In genomic region chr3:40911928-40912327, GRCh38 we compare ENCODE assay signal across 19 cellular contexts.
DNase-seq lines count a peak whose midpoint lies in the region; ATAC-seq, FAIRE-seq and TF ChIP-seq lines count a peak whose summit lies in the region.
"Had no signal": no experiment of that assay in that cellular context is flagged by ENCODE, and none has a peak within 500 bp of the region (broad histone marks: within the 10 kb centered on the region; RNA-seq: fewer than 3 reads in every experiment).

No MANE protein-coding gene starts in this region.

- H3K4me1 Mint-ChIP-seq in T-helper 17 cell = no peaks in the 10 kb centered on the region
- H3K4me1 Mint-ChIP-seq: activated CD4-positive, alpha-beta memory T cell treated with anti-CD3 and anti-CD28 coated beads, Interleukin-2, amount 10 ng/mL, durations not matched to agents 7 days and 5 days; immature natural killer cell had no signal

- no peak for TF ChIP-seq CTCF in HepG2 (CRISPR knock-in tag; IDR thresholded peaks at IDR 0.05)

- peak overlapping the region; percentile 56 for H3K4me2 ChIP-seq in HepG2 (ENCODE audit: low read depth, low read length)
- H3K4me2 ChIP-seq: smooth muscle cell had no signal

- H3K27me3 ChIP-seq in HepG2 (ENCODE audit: control insufficient read depth in 1 of 2, insufficient read depth in 2 of 2, low read length in 2 of 2) = no peaks in the 10 kb centered on the region

- TF ChIP-seq RAD21 in HepG2 (CRISPR knock-in tag; IDR thresholded peaks at IDR 0.05) = no peak

- ATAC-seq in GM18867 (IDR thresholded peaks at IDR 0.05; ENCODE audit: unreplicated experiment) (peak; percentile 59), GM21786 (IDR thresholded peaks at IDR 0.05; ENCODE audit: unreplicated experiment) (peak; percentile 65), HG03521 (IDR thresholded peaks at IDR 0.05; ENCODE audit: unreplicated experiment) (peak; percentile 64), HepG2 (peak; percentile 87), T-helper 17 cell (no peak), GM21515 (IDR thresholded peaks at IDR 0.05; ENCODE audit: unreplicated experiment) (no peak)
- ATAC-seq: PC-3 had no signal

- peak overlapping the region in 1 of 3 experiments; percentile 9; a peak in 2 of 6 replicates for H3K4me3 ChIP-seq in HepG2 (replicated peaks in 1 of 3; ENCODE audit: insufficient read depth in 1 of 3, low read depth in 2 of 3, low read length in 3 of 3)
- H3K4me3 ChIP-seq: SK-N-MC, smooth muscle cell had no signal

- H2AFZ ChIP-seq in HepG2 (ENCODE audit: low read length) = no peak overlapping the region

- WGBS in HepG2 (ENCODE audit: low lambda C conversion rate) = 0% methylated on average over 1 of the region's 1 CpG

- peaks cover 2% of the 10 kb centered on the region for H3K36me3 Mint-ChIP-seq in T-helper 17 cell (ENCODE audit: low read depth)
- H3K36me3 Mint-ChIP-seq: immature natural killer cell had no signal

- CTCF ChIA-PET in HepG2 (lab: Yijun Ruan, JAX; ENCODE audit: low intra/inter-chr PET ratio, low total read pairs) = no interaction called here

- H3K9ac ChIP-seq in HepG2 (ENCODE audit: insufficient read depth, low read depth, low read length) = no peak overlapping the region

- TF ChIP-seq POLR2A in HepG2 (IDR thresholded peaks at IDR 0.05; ENCODE audit: insufficient read depth in 1 of 2, low read depth in 2 of 2, low read length in 2 of 2) = no peak

- H3K27me3 Mint-ChIP-seq in T-helper 17 cell = peaks cover 18% of the 10 kb centered on the region

- H3K4me3 Mint-ChIP-seq in T-helper 17 cell = no peak overlapping the region
- H3K4me3 Mint-ChIP-seq: activated CD4-positive, alpha-beta memory T cell treated with anti-CD3 and anti-CD28 coated beads, Interleukin-2, amount 10 ng/mL, durations not matched to agents 7 days and 5 days; activated T-helper 1 cell treated with anti-CD3 and anti-CD28 coated beads, Interleukin-12 subunit alpha, Interleukin-12 subunit beta, Interleukin-2, Interleukin-4 antibody, amounts not matched to agents 30 ng/mL and 10 ng/mL and 1 ng/mL, durations not matched to agents 14 hours and 24 hours and 36 hours; immature natural killer cell had no signal

- H3K79me2 ChIP-seq in HepG2 (ENCODE audit: insufficient read depth, low read length) = no peaks in the 10 kb centered on the region

- BruUV-seq in HepG2 (replicated peaks; lab: Mats Ljungman, UMichigan) = no TSS peak

- DNase-seq in HepG2 (ENCODE audit: low spot score) = peak; percentile 87
- no peak for DNase-seq in cardiac septum (ENCODE audit: low spot score)
- DNase-seq in nucleus accumbens (lab: John Stamatoyannopoulos, UW) = no peak
- DNase-seq in T-helper 17 cell = no peak
- DNase-seq: activated CD4-positive, alpha-beta memory T cell treated with anti-CD3 and anti-CD28 coated beads, Interleukin-2, amount 10 ng/mL, durations not matched to agents 7 days and 5 days; foreskin melanocyte; immature natural killer cell; NCI-H524; occipital lobe; PC-3; stimulated activated naive CD4-positive, alpha-beta T cell had no signal

- H3K4me1 ChIP-seq in HepG2 (ENCODE audit: insufficient read depth, low read length) = peaks cover 64% of the 10 kb centered on the region

- in situ Hi-C loops in HepG2 (cut with HindIII; ENCODE audit: extremely low pct_ligation_motif_present, low pct_unique_long_range_greater_than_20kb) = no loop called here

- FAIRE-seq in HepG2 (lab: Jason Lieb, UNC) = peak; percentile 63
- FAIRE-seq: endometrium had no signal

- H3K36me3 ChIP-seq in HepG2 (replicated peaks in 1 of 2; ENCODE audit: control insufficient read depth in 1 of 2, insufficient read depth in 2 of 2, low read length in 2 of 2) = no peaks in the 10 kb centered on the region

- H3K9me3 ChIP-seq in HepG2 (ENCODE audit: low read length) (no peaks in the 10 kb centered on the region), T-helper 17 cell (ENCODE audit: control insufficient read depth, low read length, poor library complexity, severe bottlenecking) (no peaks in the 10 kb centered on the region)

- POLR2A ChIA-PET in HepG2 (lab: Yijun Ruan, JAX) = interaction anchor here (1.2 kb wide), 1 partner anchor 287 kb away, joined by 4 read pairs; no protein-coding TSS in a partner anchor

- no peak overlapping the region for H3K27ac Mint-ChIP-seq in T-helper 17 cell
- H3K27ac Mint-ChIP-seq: activated CD4-positive, alpha-beta memory T cell treated with anti-CD3 and anti-CD28 coated beads, Interleukin-2, amount 10 ng/mL, durations not matched to agents 7 days and 5 days; activated T-helper 1 cell treated with anti-CD3 and anti-CD28 coated beads, Interleukin-12 subunit alpha, Interleukin-12 subunit beta, Interleukin-2, Interleukin-4 antibody, amounts not matched to agents 30 ng/mL and 10 ng/mL and 1 ng/mL, durations not matched to agents 14 hours and 24 hours and 36 hours; immature natural killer cell had no signal

- H4K20me1 ChIP-seq in HepG2 (ENCODE audit: insufficient read depth, low read length) = no peaks in the 10 kb centered on the region

- peak overlapping the region; percentile 63 for H3K27ac ChIP-seq in HepG2 (ENCODE audit: extremely low read length, insufficient read depth, low read length)
- H3K27ac ChIP-seq: SK-N-MC had no signal

- peak in 1 of 2 experiments; percentile 75; a peak in 2 of 4 replicates for TF ChIP-seq EP300 in HepG2 (IDR thresholded peaks at IDR 0.05; ENCODE audit: low read depth in 2 of 2, low read length in 2 of 2)
- no peak for TF ChIP-seq EP300 in HepG2 (CRISPR knock-in tag; IDR thresholded peaks at IDR 0.05; ENCODE audit: borderline replicate concordance)

- intact Hi-C loops in HepG2 (cut with micrococcal nuclease; ENCODE audit: unreplicated experiment) (loop anchor here (1.0 kb wide), 1 partner anchor 69 kb away; no protein-coding TSS in a partner anchor), cardiac septum (cut with DNase I) (no loop called here)

TF ChIP-seq in HepG2, 621 proteins besides CTCF, POLR2A, EP300 and RAD21 (continues in another document):
- TF ChIP-seq, protein P1, sequence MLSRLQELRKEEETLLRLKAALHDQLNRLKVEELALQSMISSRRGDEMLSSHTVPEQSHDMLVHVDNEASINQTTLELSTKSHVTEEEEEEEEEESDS (CRISPR knock-in tag; IDR thresholded peaks at IDR 0.05; ENCODE audit: borderline replicate concordance) = no peak
- no peak for TF ChIP-seq CREBL2 (CRISPR knock-in tag; IDR thresholded peaks at IDR 0.05; ENCODE audit: borderline replicate concordance)
- TF ChIP-seq SIX1 (CRISPR knock-in tag; IDR thresholded peaks at IDR 0.05; ENCODE audit: borderline replicate concordance) = peak; percentile 15; the same call in 1 of the 2 replicates
- 0 out of 2 replicates have a peak, but pooled peaks have one; percentile 15 for TF ChIP-seq ERF (CRISPR knock-in tag; IDR thresholded peaks at IDR 0.05)
- no peak for TF ChIP-seq NFKBIZ (CRISPR knock-in tag; IDR thresholded peaks at IDR 0.05)
- TF ChIP-seq NCOA2 (CRISPR knock-in tag; IDR thresholded peaks at IDR 0.05) = 0 out of 2 replicates have a peak, but pooled peaks have one; percentile 39
- TF ChIP-seq, protein P2, sequence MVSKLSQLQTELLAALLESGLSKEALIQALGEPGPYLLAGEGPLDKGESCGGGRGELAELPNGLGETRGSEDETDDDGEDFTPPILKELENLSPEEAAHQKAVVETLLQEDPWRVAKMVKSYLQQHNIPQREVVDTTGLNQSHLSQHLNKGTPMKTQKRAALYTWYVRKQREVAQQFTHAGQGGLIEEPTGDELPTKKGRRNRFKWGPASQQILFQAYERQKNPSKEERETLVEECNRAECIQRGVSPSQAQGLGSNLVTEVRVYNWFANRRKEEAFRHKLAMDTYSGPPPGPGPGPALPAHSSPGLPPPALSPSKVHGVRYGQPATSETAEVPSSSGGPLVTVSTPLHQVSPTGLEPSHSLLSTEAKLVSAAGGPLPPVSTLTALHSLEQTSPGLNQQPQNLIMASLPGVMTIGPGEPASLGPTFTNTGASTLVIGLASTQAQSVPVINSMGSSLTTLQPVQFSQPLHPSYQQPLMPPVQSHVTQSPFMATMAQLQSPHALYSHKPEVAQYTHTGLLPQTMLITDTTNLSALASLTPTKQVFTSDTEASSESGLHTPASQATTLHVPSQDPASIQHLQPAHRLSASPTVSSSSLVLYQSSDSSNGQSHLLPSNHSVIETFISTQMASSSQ (IDR thresholded peaks at IDR 0.05; ENCODE audit: low read depth) = peak; percentile 92
- TF ChIP-seq, protein P2 (CRISPR knock-in tag; IDR thresholded peaks at IDR 0.05; ENCODE audit: borderline replicate concordance) = peak; percentile 97
- TF ChIP-seq TRIM24 (CRISPR knock-in tag; IDR thresholded peaks at IDR 0.05) = no peak
- TF ChIP-seq KAT8 (CRISPR knock-in tag; IDR thresholded peaks at IDR 0.05) = 0 out of 2 replicates have a peak, but pooled peaks have one; percentile 6
- 0 out of 2 replicates have a peak, but pooled peaks have one; percentile 40 for TF ChIP-seq MED1 (CRISPR knock-in tag; IDR thresholded peaks at IDR 0.05)
- TF ChIP-seq TFAP4 (IDR thresholded peaks at IDR 0.05; ENCODE audit: borderline replicate concordance, low read depth) = no peak
- no peak for TF ChIP-seq CBX5 (CRISPR knock-in tag; IDR thresholded peaks at IDR 0.05; ENCODE audit: borderline replicate concordance)
- no peak for TF ChIP-seq ZNF841 (CRISPR knock-in tag; IDR thresholded peaks at IDR 0.05; ENCODE audit: borderline replicate concordance)
- peak; percentile 47; the same call in 1 of the 2 replicates for TF ChIP-seq GATAD2A (CRISPR knock-in tag; IDR thresholded peaks at IDR 0.05)

Comparison
In these comparisons a context has a peak if more than half of its experiments do, and no peak if none do; other contexts are left out.
1. ATAC-seq: peak in GM18867 (single experiment), GM21786 (single experiment), HG03521 (single experiment) and HepG2 (single experiment); none in T-helper 17 cell (single experiment) and GM21515 (single experiment).